Comparison of ENCODE assay signal across 12 cellular contexts in genomic region chr12:98868076-98868475, GRCh38.
DNase-seq lines count a peak whose midpoint lies in the region; ATAC-seq and TF ChIP-seq lines count a peak whose summit lies in the region.
"Had no signal": no experiment of that assay in that cellular context is flagged by ENCODE, and none has a peak within 500 bp of the region (broad histone marks: within the 10 kb centered on the region; RNA-seq: fewer than 3 reads in every experiment).

No MANE protein-coding gene starts in this region.

- H3K4ac ChIP-seq in mesendoderm (ENCODE audit: low read depth, low read length): no peak overlapping the region

- peak overlapping the region; percentile 72 for H2BK5ac ChIP-seq in mesendoderm (ENCODE audit: low read length)

- TF ChIP-seq CTCF in psoas muscle (IDR thresholded peaks at IDR 0.05) (no peak), A673 (conservative IDR thresholded peaks at IDR 0.05; ENCODE audit: low read depth, low read length) (no peak)

- no peaks in the 10 kb centered on the region for H3K9me3 ChIP-seq in psoas muscle
- no peaks in the 10 kb centered on the region for H3K9me3 ChIP-seq in A673 (ENCODE audit: low read depth, low read length, poor library complexity, severe bottlenecking)
- H3K9me3 ChIP-seq: HAP-1 had no signal

- H3K4me1 ChIP-seq in mesendoderm (ENCODE audit: control insufficient read depth, low read depth, low read length) (peaks cover 7% of the 10 kb centered on the region), psoas muscle (no peaks in the 10 kb centered on the region), A673 (ENCODE audit: insufficient read depth, low read length, poor library complexity, severe bottlenecking) (no peaks in the 10 kb centered on the region)
- H3K4me1 ChIP-seq: HAP-1 had no signal

- H2BK120ac ChIP-seq in mesendoderm (ENCODE audit: low read depth, low read length): no peak overlapping the region

- intact Hi-C loops in psoas muscle (cut with DNase I) (no loop called here), A673 (cut with micrococcal nuclease; ENCODE audit: unreplicated experiment) (no loop called here)

- no peak overlapping the region for H3K18ac ChIP-seq in mesendoderm (ENCODE audit: low read length)

- no peak for DNase-seq in mesendoderm
- peak; percentile 76 for DNase-seq in putamen (ENCODE audit: low spot score)
- DNase-seq in psoas muscle: no peak
- DNase-seq in Kasumi-1 (lab: John Stamatoyannopoulos, UW): no peak
- no peak for DNase-seq in A673 (ENCODE audit: low spot score)
- DNase-seq: CD8-positive, alpha-beta T cell; COR-L47; DND-41; GDM1 had no signal

- no peaks in the 10 kb centered on the region for H3K36me3 ChIP-seq in mesendoderm (ENCODE audit: control insufficient read depth, insufficient read depth, low read length)
- no peaks in the 10 kb centered on the region for H3K36me3 ChIP-seq in psoas muscle (ENCODE audit: insufficient read depth in 1 of 2, low read depth in 1 of 2)
- no peaks in the 10 kb centered on the region for H3K36me3 ChIP-seq in A673 (ENCODE audit: insufficient read depth, low read length, poor library complexity, severe bottlenecking)
- H3K36me3 ChIP-seq: HAP-1 had no signal

- no peak for ATAC-seq in psoas muscle
- no peak for ATAC-seq in HG03095 (IDR thresholded peaks at IDR 0.05; ENCODE audit: unreplicated experiment)
- ATAC-seq: CD8-positive, alpha-beta T cell had no signal

- peak overlapping the region; percentile 51 for H3K56ac ChIP-seq in mesendoderm (ENCODE audit: low read length)

- no peak overlapping the region for H3K23ac ChIP-seq in mesendoderm (ENCODE audit: low read length)

- CTCF ChIA-PET in A673 (lab: Charles Lee): no interaction called here

- H2BK15ac ChIP-seq in mesendoderm (replicated peaks; ENCODE audit: low read depth): no peak overlapping the region

- H3K79me2 ChIP-seq in mesendoderm (ENCODE audit: control insufficient read depth, insufficient read depth, low read length): no peaks in the 10 kb centered on the region

- no CpG with 5 or more reads among the region's 6 CpGs for WGBS in mesendoderm (ENCODE audit: extremely low coverage, insufficient coverage, low lambda C conversion rate)
- WGBS in psoas muscle, 3 donors: 69 to 73% (median 72%) methylated on average over 6 of the region's 6 CpGs

- POLR2A ChIA-PET in A673 (lab: Charles Lee; ENCODE audit: low non-redundant PET): interaction anchor here (0.7 kb wide), 1 partner anchor 26 kb away, joined by 11 read pairs; no protein-coding TSS in a partner anchor

- no peak overlapping the region for H3K4me2 ChIP-seq in mesendoderm (ENCODE audit: low read length)

- H3K27me3 ChIP-seq in mesendoderm (ENCODE audit: insufficient read depth, low read length, poor library complexity) (no peaks in the 10 kb centered on the region), psoas muscle (ENCODE audit: insufficient read depth in 3 of 3, low read length in 2 of 3) (no peaks in the 10 kb centered on the region), A673 (replicated peaks; ENCODE audit: insufficient read depth, low read depth, low read length, poor library complexity) (no peaks in the 10 kb centered on the region)

- no peaks in the 10 kb centered on the region for H3K79me1 ChIP-seq in mesendoderm (ENCODE audit: low read length)

- no peak overlapping the region for H4K8ac ChIP-seq in mesendoderm (ENCODE audit: low read depth, low read length)

- no TSS peak for BruUV-seq in A673 (replicated peaks; lab: Mats Ljungman, UMichigan)

- H3K27ac ChIP-seq in cingulate gyrus (ENCODE audit: low read depth, low read length) (peak overlapping the region; percentile 96), mesendoderm (ENCODE audit: low read depth, low read length) (peak overlapping the region; percentile 30), psoas muscle (no peak overlapping the region), A673 (ENCODE audit: low read depth, low read length, poor library complexity, severe bottlenecking) (no peak overlapping the region)

- no peak overlapping the region for H2AK5ac ChIP-seq in mesendoderm (ENCODE audit: low read length)

- no peak overlapping the region for H3K9ac ChIP-seq in mesendoderm (ENCODE audit: low read length)

- H4K5ac ChIP-seq in mesendoderm (ENCODE audit: low read length): no peak overlapping the region

- no peak overlapping the region for H3K4me3 ChIP-seq in mesendoderm (ENCODE audit: low read length)
- H3K4me3 ChIP-seq in psoas muscle: no peak overlapping the region
- H3K4me3 ChIP-seq in A673 (ENCODE audit: low read depth, low read length, poor library complexity, severe bottlenecking): no peak overlapping the region
- H3K4me3 ChIP-seq: HAP-1 had no signal

Comparison
In these comparisons a context has a peak if more than half of its experiments do, and no peak if none do; other contexts are left out.
1. H3K27ac ChIP-seq: peak in cingulate gyrus (single experiment) and mesendoderm (single experiment); none in psoas muscle (single experiment) and A673 (single experiment).